Comparison of ENCODE assay signal across 17 cellular contexts in genomic region chr2:10272464-10272863, GRCh38.
"Had no signal": no experiment of that assay in that cellular context is flagged by ENCODE, and none has a peak within 500 bp of the region (broad histone marks: within the 10 kb centered on the region; RNA-seq: fewer than 3 reads in every experiment).

No MANE protein-coding gene starts in this region.

- DNase-seq: activated CD4-positive, alpha-beta T cell treated with anti-CD3 and anti-CD28 coated beads, Interleukin-2, amount 10 ng/mL, durations not matched to agents 7 days and 5 days; activated CD8-positive, alpha-beta memory T cell treated with anti-CD3 and anti-CD28 coated beads, Interleukin-2, amount 50 U/mL, for 48 hours; activated gamma-delta T cell treated with Interleukin-2 at 50 U/mL for 16 hours; dermis blood vessel endothelial cell; effector memory CD4-positive, alpha-beta T cell; esophagus squamous epithelium; right cardiac atrium; stimulated activated CD4-positive, alpha-beta T cell treated with anti-CD3 and anti-CD28 coated beads, Interleukin-4, amount 100 ng/mL, for 1 hour; T1000 had no signal

- H3K36me3 Mint-ChIP-seq: activated naive CD4-positive, alpha-beta T cell treated with anti-CD3 and anti-CD28 coated beads, Interleukin-2, amount 50 U/mL, for 72 hours; stimulated activated effector memory CD8-positive, alpha-beta T cell treated with anti-CD3 and anti-CD28 coated beads, Interleukin-12 subunit alpha, Interleukin-12 subunit beta, amount 100 ng/mL, for 72 hours had no signal

- H3K36me3 ChIP-seq: cardiac muscle cell, esophagus squamous epithelium, left lung, thoracic aorta had no signal

- H3K9me3 Mint-ChIP-seq: activated CD4-positive, alpha-beta T cell treated with anti-CD3 and anti-CD28 coated beads, Interleukin-2, amount 10 ng/mL, durations not matched to agents 7 days and 5 days; activated naive CD4-positive, alpha-beta T cell treated with anti-CD3 and anti-CD28 coated beads, Interleukin-2, amount 50 U/mL, for 72 hours; stimulated activated effector memory CD8-positive, alpha-beta T cell treated with anti-CD3 and anti-CD28 coated beads, Interleukin-12 subunit alpha, Interleukin-12 subunit beta, amount 100 ng/mL, for 72 hours had no signal

- ATAC-seq: activated CD4-positive, CD25-positive, alpha-beta regulatory T cell treated with anti-CD3 and anti-CD28 coated beads, Interleukin-2, amount 50 U/mL, for 24 hours; activated naive CD4-positive, alpha-beta T cell treated with anti-CD3 and anti-CD28 coated beads, Interleukin-2, amount 50 U/mL, for 72 hours; left lung; psoas muscle; stimulated activated effector memory CD8-positive, alpha-beta T cell treated with anti-CD3 and anti-CD28 coated beads, Interleukin-12 subunit alpha, Interleukin-12 subunit beta, amount 100 ng/mL, for 72 hours had no signal

- H3K4me3 Mint-ChIP-seq: activated CD4-positive, alpha-beta T cell treated with anti-CD3 and anti-CD28 coated beads, Interleukin-2, amount 10 ng/mL, durations not matched to agents 7 days and 5 days; stimulated activated effector memory CD8-positive, alpha-beta T cell treated with anti-CD3 and anti-CD28 coated beads, Interleukin-12 subunit alpha, Interleukin-12 subunit beta, amount 100 ng/mL, for 72 hours had no signal

- H3K4me3 ChIP-seq: cardiac muscle cell, esophagus squamous epithelium, hepatocyte, left lung, psoas muscle, thoracic aorta had no signal

- H3K27me3 ChIP-seq: cardiac muscle cell, hepatocyte, left lung had no signal

- H3K27ac Mint-ChIP-seq: activated CD4-positive, alpha-beta T cell treated with anti-CD3 and anti-CD28 coated beads, Interleukin-2, amount 10 ng/mL, durations not matched to agents 7 days and 5 days; activated naive CD4-positive, alpha-beta T cell treated with anti-CD3 and anti-CD28 coated beads, Interleukin-2, amount 50 U/mL, for 72 hours; stimulated activated effector memory CD8-positive, alpha-beta T cell treated with anti-CD3 and anti-CD28 coated beads, Interleukin-12 subunit alpha, Interleukin-12 subunit beta, amount 100 ng/mL, for 72 hours had no signal

- H3K4me1 ChIP-seq: esophagus squamous epithelium, psoas muscle had no signal

- H3K27ac ChIP-seq: cardiac muscle cell, esophagus squamous epithelium, hepatocyte, left lung, psoas muscle, thoracic aorta had no signal

- H3K9me3 ChIP-seq: esophagus squamous epithelium, left lung, psoas muscle, thoracic aorta had no signal

- H3K27me3 Mint-ChIP-seq: activated CD4-positive, alpha-beta T cell treated with anti-CD3 and anti-CD28 coated beads, Interleukin-2, amount 10 ng/mL, durations not matched to agents 7 days and 5 days had no signal
